Comparison of ENCODE assay signal across 19 cellular contexts in genomic region chr6:29447670-29448069, GRCh38. TPM values are rescaled to one million over a fixed set of nuclear protein-coding genes. Genes with fewer than 3 reads are reported as not detected.
DNase-seq lines count a peak whose midpoint lies in the region; ATAC-seq and TF ChIP-seq lines count a peak whose summit lies in the region.
"Had no signal": no experiment of that assay in that cellular context is flagged by ENCODE, and none has a peak within 500 bp of the region (broad histone marks: within the 10 kb centered on the region; RNA-seq: fewer than 3 reads in every experiment).

No MANE protein-coding gene starts in this region.

- TF ChIP-seq CTCF in WTC11 (IDR thresholded peaks at IDR 0.05): no peak

- H3K27me3 Mint-ChIP-seq in WTC11 (ENCODE audit: low read depth) (no peaks in the 10 kb centered on the region; the same call in none of the 2 replicates), immature natural killer cell (ENCODE audit: low read depth in 3 of 3) (peaks cover 0 to 19% (median 4%) of the 10 kb centered on the region in 3 donors)
- H3K27me3 Mint-ChIP-seq in CD8-positive, alpha-beta memory T cell: peaks cover 27 to 92% of the 10 kb centered on the region in 2 donors

- peak; percentile 97 for ATAC-seq in WTC11
- ATAC-seq in HG02623 (IDR thresholded peaks at IDR 0.05; ENCODE audit: unreplicated experiment): no peak
- ATAC-seq: left ventricle myocardium superior; natural killer cell treated with Interleukin-12 subunit alpha and Interleukin-12 subunit beta and Interleukin-15 and Interleukin-18, amount 100 ng/mL, for 72 hours; Panc1 had no signal

- H3K36me3 Mint-ChIP-seq in WTC11 (peaks cover 7% of the 10 kb centered on the region), immature natural killer cell (no peaks in the 10 kb centered on the region)
- H3K36me3 Mint-ChIP-seq in CD8-positive, alpha-beta memory T cell: peaks cover 0 to 4% (median 0%) of the 10 kb centered on the region in 3 donors
- H3K36me3 Mint-ChIP-seq: activated naive CD4-positive, alpha-beta T cell treated with anti-CD3 and anti-CD28 coated beads, Interleukin-2, amount 10 ng/mL, durations not matched to agents 7 days and 5 days had no signal

- CTCF ChIA-PET in WTC11 (lab: Charles Lee): interaction anchor here (0.6 kb wide), 1 partner anchor 70 kb away, joined by 3 read pairs; no protein-coding TSS in a partner anchor
- CTCF ChIA-PET in CD8-positive, alpha-beta memory T cell (lab: Charles Lee): no interaction called here

- peaks cover 21% of the 10 kb centered on the region for H3K9me3 Mint-ChIP-seq in WTC11
- peaks cover 0 to 16% (median 7%) of the 10 kb centered on the region in 5 donors for H3K9me3 Mint-ChIP-seq in CD8-positive, alpha-beta memory T cell
- H3K9me3 Mint-ChIP-seq in immature natural killer cell: peaks cover 0 to 7% (median 0%) of the 10 kb centered on the region in 6 donors

- H3K4me3 ChIP-seq in CD8-positive, alpha-beta memory T cell (ENCODE audit: low read length): no peak overlapping the region
- H3K4me3 ChIP-seq: HAP-1, thoracic aorta had no signal

- no peaks in the 10 kb centered on the region for H3K9me3 ChIP-seq in CD8-positive, alpha-beta memory T cell (ENCODE audit: low read length)
- H3K9me3 ChIP-seq: HAP-1, thoracic aorta had no signal

- H3K36me3 ChIP-seq in CD8-positive, alpha-beta memory T cell (ENCODE audit: insufficient read depth, low read length): no peaks in the 10 kb centered on the region
- H3K36me3 ChIP-seq: HAP-1, thoracic aorta had no signal

- peaks cover 19% of the 10 kb centered on the region for H3K4me1 Mint-ChIP-seq in WTC11
- no peaks in the 10 kb centered on the region for H3K4me1 Mint-ChIP-seq in CD8-positive, alpha-beta memory T cell
- H3K4me1 Mint-ChIP-seq in immature natural killer cell: no peaks in the 10 kb centered on the region
- H3K4me1 Mint-ChIP-seq: activated naive CD4-positive, alpha-beta T cell treated with anti-CD3 and anti-CD28 coated beads, Interleukin-2, amount 10 ng/mL, durations not matched to agents 7 days and 5 days had no signal

- H3K27ac ChIP-seq in CD8-positive, alpha-beta memory T cell (ENCODE audit: low read depth, low read length): no peak overlapping the region
- H3K27ac ChIP-seq: thoracic aorta had no signal

- H3K4me3 Mint-ChIP-seq in WTC11 (no peak overlapping the region), immature natural killer cell (no peak overlapping the region)
- H3K4me3 Mint-ChIP-seq in CD8-positive, alpha-beta memory T cell: no peak overlapping the region
- H3K4me3 Mint-ChIP-seq: activated naive CD4-positive, alpha-beta T cell treated with anti-CD3 and anti-CD28 coated beads, Interleukin-2, amount 10 ng/mL, durations not matched to agents 7 days and 5 days; natural killer cell treated with Interleukin-12 subunit alpha and Interleukin-12 subunit beta and Interleukin-15 and Interleukin-18, amount 100 ng/mL, for 72 hours had no signal

- no peaks in the 10 kb centered on the region for H3K4me1 ChIP-seq in CD8-positive, alpha-beta memory T cell (ENCODE audit: insufficient read depth, low read length)
- H3K4me1 ChIP-seq: HAP-1 had no signal

- POLR2A ChIA-PET in WTC11 (lab: Charles Lee): interaction anchor here (0.7 to 1.0 kb wide), 2 partner anchors 10 to 18 kb away, joined by 3 read pairs; no protein-coding TSS in a partner anchor
- POLR2A ChIA-PET in CD8-positive, alpha-beta memory T cell (lab: Charles Lee): no interaction called here

- DNase-seq in ELF-1 (ENCODE audit: low read depth, low spot score): peak; percentile 49
- no peak for DNase-seq in WTC11 (ENCODE audit: low spot score)
- DNase-seq in iPS-NIHi7 (ENCODE audit: extremely low spot score): peak; percentile 74
- DNase-seq in CD8-positive, alpha-beta memory T cell: no peak
- no peak for DNase-seq in immature natural killer cell
- DNase-seq: activated naive CD4-positive, alpha-beta T cell treated with anti-CD3 and anti-CD28 coated beads, Interleukin-2, amount 10 ng/mL, durations not matched to agents 7 days and 5 days; Calu3; central memory CD4-positive, alpha-beta T cell; Kasumi-1; left ventricle myocardium superior; NCI-H187; NCI-H526 had no signal

- no peaks in the 10 kb centered on the region for H3K27me3 ChIP-seq in CD8-positive, alpha-beta memory T cell (ENCODE audit: insufficient read depth, low read length, poor library complexity, severe bottlenecking)

- H3K27ac Mint-ChIP-seq in WTC11: peak overlapping the region; percentile 35
- H3K27ac Mint-ChIP-seq in CD8-positive, alpha-beta memory T cell: no peak overlapping the region
- no peak overlapping the region for H3K27ac Mint-ChIP-seq in immature natural killer cell
- H3K27ac Mint-ChIP-seq: activated naive CD4-positive, alpha-beta T cell treated with anti-CD3 and anti-CD28 coated beads, Interleukin-2, amount 10 ng/mL, durations not matched to agents 7 days and 5 days; natural killer cell treated with Interleukin-12 subunit alpha and Interleukin-12 subunit beta and Interleukin-15 and Interleukin-18, amount 100 ng/mL, for 72 hours had no signal

TF ChIP-seq in WTC11, 78 proteins besides CTCF, POLR2A, EP300 and RAD21:
- TF ChIP-seq KAT7 (CRISPR knock-in tag; IDR thresholded peaks at IDR 0.05; ENCODE audit: borderline replicate concordance) (no peak), FOXK1 (CRISPR knock-in tag; IDR thresholded peaks at IDR 0.05) (no peak), TP53 (CRISPR knock-in tag; IDR thresholded peaks at IDR 0.05) (no peak), TEAD4 (CRISPR knock-in tag; IDR thresholded peaks at IDR 0.05) (0 out of 2 replicates have a peak, but pooled peaks have one; percentile 44), ZNF416 (CRISPR knock-in tag; IDR thresholded peaks at IDR 0.05) (no peak), TEAD1 (CRISPR knock-in tag; IDR thresholded peaks at IDR 0.05) (peak; percentile 47; the same call in 1 of the 2 replicates), ZNF232 (CRISPR knock-in tag; IDR thresholded peaks at IDR 0.05) (no peak)
- TF ChIP-seq, protein P1, sequence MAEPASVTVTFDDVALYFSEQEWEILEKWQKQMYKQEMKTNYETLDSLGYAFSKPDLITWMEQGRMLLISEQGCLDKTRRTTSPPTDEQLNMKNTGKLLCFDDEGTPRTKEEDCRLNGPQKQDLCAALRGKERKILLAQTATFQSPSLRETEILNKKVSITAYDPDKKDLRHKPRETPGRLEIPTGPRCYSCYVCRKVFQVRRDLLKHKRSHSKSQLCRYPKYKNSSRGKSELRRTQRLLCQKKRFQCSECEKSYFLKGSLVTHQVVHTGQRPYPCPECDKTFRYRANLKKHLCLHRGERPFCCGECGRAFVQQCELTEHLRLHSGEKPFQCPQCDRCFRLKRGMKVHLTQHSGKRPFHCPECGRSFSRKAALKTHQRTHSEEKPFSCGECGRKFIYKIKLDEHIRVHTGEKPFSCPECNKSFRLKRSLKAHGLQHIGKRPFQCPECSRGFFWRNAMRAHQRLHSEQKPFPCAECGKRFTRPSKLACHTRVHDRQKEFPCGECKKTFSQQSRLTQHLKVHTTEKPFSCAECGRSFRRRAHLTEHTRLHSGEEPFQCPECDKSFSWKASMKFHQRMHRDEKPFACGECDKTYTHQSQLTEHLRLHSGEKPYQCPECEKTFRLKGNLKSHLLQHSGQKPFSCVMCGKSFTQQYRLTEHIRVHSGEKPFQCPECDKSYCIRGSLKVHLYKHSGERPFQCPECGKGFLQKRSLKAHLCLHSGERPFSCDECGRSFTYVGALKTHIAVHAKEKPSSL (CRISPR knock-in tag; conservative IDR thresholded peaks at IDR 0.05): no peak
- TF ChIP-seq, protein P2, sequence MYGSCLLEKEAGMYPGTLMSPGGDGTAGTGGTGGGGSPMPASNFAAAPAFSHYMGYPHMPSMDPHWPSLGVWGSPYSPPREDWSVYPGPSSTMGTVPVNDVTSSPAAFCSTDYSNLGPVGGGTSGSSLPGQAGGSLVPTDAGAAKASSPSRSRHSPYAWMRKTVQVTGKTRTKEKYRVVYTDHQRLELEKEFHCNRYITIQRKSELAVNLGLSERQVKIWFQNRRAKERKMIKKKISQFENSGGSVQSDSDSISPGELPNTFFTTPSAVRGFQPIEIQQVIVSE (CRISPR knock-in tag; IDR thresholded peaks at IDR 0.05; ENCODE audit: borderline replicate concordance): no peak

RNA-seq across cellular contexts. Expression of gene OR10C1, which starts 8.6 kb away (rescaled TPM):
- total RNA-seq in WTC11 (2021): not detected in 3 replicates
- total RNA-seq in CD8-positive, alpha-beta memory T cell: not detected
- polyA plus RNA-seq in CD8-positive, alpha-beta memory T cell: not detected
- polyA plus RNA-seq in immature natural killer cell: not detected
- total RNA-seq: Calu3; left ventricle myocardium superior; natural killer cell treated with Interleukin-12 subunit alpha and Interleukin-12 subunit beta and Interleukin-15 and Interleukin-18, amount 100 ng/mL, for 72 hours; renal cortical epithelial cell; T-helper 1 cell treated with Interleukin-12 subunit alpha and Interleukin-12 subunit beta and Interleukin-4 antibody, amounts not matched to agents 30 ng/mL and 1 ng/mL, for 36 hours; thoracic aorta had no signal

RNA-seq across cellular contexts. Expression of gene OR11A1, which starts 9.2 kb away (rescaled TPM):
- total RNA-seq in WTC11 (2021): not detected in 3 replicates
- total RNA-seq in CD8-positive, alpha-beta memory T cell: not detected
- polyA plus RNA-seq in CD8-positive, alpha-beta memory T cell: not detected
- polyA plus RNA-seq in immature natural killer cell: not detected
- total RNA-seq: Calu3; left ventricle myocardium superior; natural killer cell treated with Interleukin-12 subunit alpha and Interleukin-12 subunit beta and Interleukin-15 and Interleukin-18, amount 100 ng/mL, for 72 hours; renal cortical epithelial cell; T-helper 1 cell treated with Interleukin-12 subunit alpha and Interleukin-12 subunit beta and Interleukin-4 antibody, amounts not matched to agents 30 ng/mL and 1 ng/mL, for 36 hours; thoracic aorta had no signal

RNA-seq across cellular contexts. Expression of gene OR2H1, which starts 9.3 kb away (rescaled TPM):
- total RNA-seq in WTC11 (2021): not detected in 3 replicates
- not detected for total RNA-seq in CD8-positive, alpha-beta memory T cell
- polyA plus RNA-seq in CD8-positive, alpha-beta memory T cell: not detected
- polyA plus RNA-seq in immature natural killer cell: not detected
- total RNA-seq: Calu3; left ventricle myocardium superior; natural killer cell treated with Interleukin-12 subunit alpha and Interleukin-12 subunit beta and Interleukin-15 and Interleukin-18, amount 100 ng/mL, for 72 hours; renal cortical epithelial cell; T-helper 1 cell treated with Interleukin-12 subunit alpha and Interleukin-12 subunit beta and Interleukin-4 antibody, amounts not matched to agents 30 ng/mL and 1 ng/mL, for 36 hours; thoracic aorta had no signal

RNA-seq across cellular contexts. Expression of gene OR12D1, which starts 32.9 kb away (rescaled TPM):
- not detected in 3 replicates for total RNA-seq in WTC11 (2021)
- total RNA-seq in CD8-positive, alpha-beta memory T cell: not detected
- polyA plus RNA-seq in CD8-positive, alpha-beta memory T cell: not detected
- polyA plus RNA-seq in immature natural killer cell: not detected
- total RNA-seq: Calu3; left ventricle myocardium superior; natural killer cell treated with Interleukin-12 subunit alpha and Interleukin-12 subunit beta and Interleukin-15 and Interleukin-18, amount 100 ng/mL, for 72 hours; renal cortical epithelial cell; T-helper 1 cell treated with Interleukin-12 subunit alpha and Interleukin-12 subunit beta and Interleukin-4 antibody, amounts not matched to agents 30 ng/mL and 1 ng/mL, for 36 hours; thoracic aorta had no signal

RNA-seq across cellular contexts. Expression of gene MAS1L, which starts 40.1 kb away (rescaled TPM):
- not detected in 3 replicates for total RNA-seq in WTC11 (2021)
- not detected for total RNA-seq in CD8-positive, alpha-beta memory T cell
- polyA plus RNA-seq in CD8-positive, alpha-beta memory T cell: not detected
- not detected for polyA plus RNA-seq in immature natural killer cell
- total RNA-seq: Calu3; natural killer cell treated with Interleukin-12 subunit alpha and Interleukin-12 subunit beta and Interleukin-15 and Interleukin-18, amount 100 ng/mL, for 72 hours; renal cortical epithelial cell; T-helper 1 cell treated with Interleukin-12 subunit alpha and Interleukin-12 subunit beta and Interleukin-4 antibody, amounts not matched to agents 30 ng/mL and 1 ng/mL, for 36 hours; thoracic aorta had no signal

Comparison
In these comparisons a context has a peak if more than half of its experiments do, and no peak if none do; other contexts are left out.
1. DNase-seq: peak in ELF-1 (single experiment) and iPS-NIHi7 (single experiment); none in WTC11 (single experiment), CD8-positive, alpha-beta memory T cell (0 of 5) and immature natural killer cell (0 of 3).